In the genomic region with DNA sequence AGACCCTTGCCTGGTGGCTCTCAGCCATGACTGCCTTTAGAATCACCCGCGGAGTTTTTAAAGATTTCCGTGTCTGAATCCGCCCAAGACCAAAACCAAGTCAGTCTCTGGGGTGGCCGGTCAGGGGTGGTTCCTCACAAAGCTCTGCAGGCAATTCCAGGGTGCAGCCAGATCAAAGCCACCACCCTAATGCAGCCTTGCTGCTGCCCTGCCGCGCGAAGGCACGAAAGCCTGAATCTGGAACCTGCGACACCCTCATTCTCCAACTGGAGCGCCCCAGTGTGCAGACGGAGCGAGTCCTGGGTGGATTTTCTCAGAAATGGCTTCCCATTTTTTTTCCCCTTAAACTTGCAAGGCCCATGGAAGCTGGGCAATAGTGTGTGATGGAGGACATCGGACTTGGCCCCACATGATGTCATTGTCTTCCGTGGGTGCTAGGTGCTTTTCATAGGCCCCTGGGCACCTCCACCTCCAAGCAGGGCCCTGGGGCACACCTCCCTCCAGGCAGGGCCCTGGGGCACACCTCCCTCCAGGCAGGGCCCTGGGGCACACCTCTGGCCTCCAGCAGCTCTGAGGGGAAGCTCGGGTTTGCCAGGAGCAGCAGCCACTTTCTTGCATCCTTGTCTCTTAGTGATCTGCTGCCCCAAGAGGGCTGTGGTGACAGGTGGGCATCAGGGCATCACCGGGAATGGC, we compare ENCODE assay signal across 20 cellular contexts.
DNase-seq lines count a peak whose midpoint lies in the region; ATAC-seq, FAIRE-seq and TF ChIP-seq lines count a peak whose summit lies in the region.
"Had no signal": no experiment of that assay in that cellular context is flagged by ENCODE, and none has a peak within 500 bp of the region (broad histone marks: within the 10 kb centered on the region; RNA-seq: fewer than 3 reads in every experiment).

No MANE protein-coding gene starts in this region.

- H3K9me3 ChIP-seq in IMR-90 (ENCODE audit: control insufficient read depth, insufficient read depth, low read length) (no peaks in the 10 kb centered on the region), GM12878 (replicated peaks; ENCODE audit: control insufficient read depth, insufficient read depth, low read length) (no peaks in the 10 kb centered on the region), right lobe of liver (no peaks in the 10 kb centered on the region), stomach (no peaks in the 10 kb centered on the region)
- H3K9me3 ChIP-seq: A549, BE2C had no signal

- TF ChIP-seq POLR2A in IMR-90 (IDR thresholded peaks at IDR 0.05; ENCODE audit: low read depth, low read length) (no peak), GM12878 (IDR thresholded peaks at IDR 0.05; ENCODE audit: low read depth, low read length) (no peak), right lobe of liver (IDR thresholded peaks at IDR 0.05) (no peak), stomach (IDR thresholded peaks at IDR 0.05) (no peak)

- no peak overlapping the region for H3K27ac Mint-ChIP-seq in stimulated activated memory B cell treated with anti-CD40 and anti-IgM and Interleukin-4, amounts not matched to agents 10 μg/mL and 1 μg/mL and 100 μg/mL, for 72 hours

- H2AK5ac ChIP-seq in IMR-90 (ENCODE audit: low read depth, low read length), result no peak overlapping the region

- peaks cover 33% of the 10 kb centered on the region for H3K36me3 Mint-ChIP-seq in stimulated activated memory B cell treated with anti-CD40 and anti-IgM and Interleukin-4, amounts not matched to agents 10 μg/mL and 1 μg/mL and 100 μg/mL, for 72 hours
- H3K36me3 Mint-ChIP-seq: IgD-negative memory B cell had no signal

- H2BK120ac ChIP-seq in IMR-90 (ENCODE audit: low read depth, low read length), result no peak overlapping the region

- H4K20me1 ChIP-seq in IMR-90 (ENCODE audit: insufficient read depth, low read length) (0 out of 2 replicates have a peak, but pooled peaks cover under 1% of the 10 kb centered on the region), GM12878 (ENCODE audit: control insufficient read depth, insufficient read depth) (no peaks in the 10 kb centered on the region)

- POLR2A ChIA-PET in IMR-90 (lab: Charles Lee; ENCODE audit: unreplicated experiment), result no interaction called here
- POLR2A ChIA-PET in GM12878 (lab: Charles Lee), result no interaction called here

- H4K91ac ChIP-seq in IMR-90 (ENCODE audit: insufficient read depth, low read depth, low read length), result no peak overlapping the region

- dilution Hi-C loops in IMR-90 (cut with HindIII; ENCODE audit: low sequenced_read_pairs, unreplicated experiment), result no loop called here

- intact Hi-C loops in IMR-90 (cut with micrococcal nuclease), result no loop called here
- intact Hi-C loops in GM12878 (cut with micrococcal nuclease; ENCODE audit: unreplicated experiment), result no loop called here
- intact Hi-C loops in right lobe of liver (cut with DNase I), result no loop called here
- intact Hi-C loops in stomach (cut with DNase I; ENCODE audit: low total_unique reads), result no loop called here

- CTCF ChIA-PET in IMR-90 (lab: Yijun Ruan, JAX) (no interaction called here), GM12878 (lab: Yijun Ruan, JAX) (interaction anchor here (0.5 kb wide), 1 partner anchor 303 kb away, joined by 3 read pairs; no protein-coding TSS in a partner anchor)

- RAD21 ChIA-PET in GM12878 (lab: Charles Lee; ENCODE audit: unreplicated experiment), result no interaction called here

- H3K36me3 ChIP-seq in IMR-90 (ENCODE audit: control insufficient read depth, insufficient read depth, low read length) (peaks cover 8% of the 10 kb centered on the region; the same call in 1 of the 2 replicates), GM12878 (ENCODE audit: control insufficient read depth in 2 of 2, insufficient read depth in 2 of 2, low read length in 1 of 2) (no peaks in the 10 kb centered on the region; a peak in 2 of 4 replicates), right lobe of liver (no peaks in the 10 kb centered on the region), stomach (peaks cover 0 to 12% (median 4%) of the 10 kb centered on the region in 4 donors)
- H3K36me3 ChIP-seq: BE2C had no signal

- H3K79me2 ChIP-seq in GM12878 (ENCODE audit: control insufficient read depth, insufficient read depth, low read length), result no peaks in the 10 kb centered on the region

- H3K4me3 Mint-ChIP-seq in stimulated activated memory B cell treated with anti-CD40 and anti-IgM and Interleukin-4, amounts not matched to agents 10 μg/mL and 1 μg/mL and 100 μg/mL, for 72 hours, result no peak overlapping the region
- H3K4me3 Mint-ChIP-seq: IgD-negative memory B cell had no signal

- no peak overlapping the region for H3K4ac ChIP-seq in IMR-90 (ENCODE audit: low read depth, low read length)

- H3K79me1 ChIP-seq in IMR-90 (ENCODE audit: low read depth in 1 of 2, low read length in 2 of 2), result peaks cover 3 to 29% of the 10 kb centered on the region in 2 experiments; a peak in 3 of 4 replicates

- H2BK15ac ChIP-seq in IMR-90 (ENCODE audit: low read depth, low read length), result no peak overlapping the region

- H2BK5ac ChIP-seq in IMR-90 (ENCODE audit: low read depth, low read length, poor library complexity, severe bottlenecking), result no peak overlapping the region

- H3K14ac ChIP-seq in IMR-90 (replicated peaks; ENCODE audit: low read depth, low read length), result no peak overlapping the region

- in situ Hi-C loops in IMR-90 (cut with MboI; ENCODE audit: low sequenced_read_pairs), result no loop called here
- in situ Hi-C loops in GM12878 (cut with MboI), result no loop called here

- no peak overlapping the region for H3K27ac ChIP-seq in IMR-90 (ENCODE audit: insufficient read depth, low read length)
- H3K27ac ChIP-seq in GM12878 (ENCODE audit: control insufficient read depth, insufficient read depth), result no peak overlapping the region
- H3K27ac ChIP-seq in right lobe of liver, result peak overlapping the region in 2 of 3 donors; percentile 81 to 85
- H3K27ac ChIP-seq in stomach, result no peak overlapping the region
- H3K27ac ChIP-seq: A549, C4-2B, KMS-11 had no signal

- no peak overlapping the region for H2BK20ac ChIP-seq in IMR-90 (ENCODE audit: low read depth, low read length)

- peaks cover 17% of the 10 kb centered on the region for H3K9me1 ChIP-seq in IMR-90 (ENCODE audit: insufficient read depth, low read length)

- BruUV-seq in IMR-90 (replicated peaks; lab: Mats Ljungman, UMichigan) (no TSS peak), GM12878 (replicated peaks; lab: Mats Ljungman, UMichigan) (no TSS peak)

- no peak overlapping the region for H4K5ac ChIP-seq in IMR-90 (ENCODE audit: low read depth, low read length)

- H3K9me3 Mint-ChIP-seq in stimulated activated memory B cell treated with anti-CD40 and anti-IgM and Interleukin-4, amounts not matched to agents 10 μg/mL and 1 μg/mL and 100 μg/mL, for 72 hours, result peaks cover 16% of the 10 kb centered on the region
- H3K9me3 Mint-ChIP-seq: CD4-positive, alpha-beta memory T cell had no signal

- TF ChIP-seq CTCF in IMR-90 (conservative IDR thresholded peaks at IDR 0.05; ENCODE audit: low read depth, low read length) (no peak), GM12878 (IDR thresholded peaks at IDR 0.05 in 2 of 3, conservative IDR thresholded peaks at IDR 0.05 in 1 of 3; ENCODE audit: control insufficient read depth in 2 of 3, extremely low read depth in 1 of 3, insufficient read depth in 1 of 3, low read depth in 3 of 3, low read length in 3 of 3) (no peak), right lobe of liver (IDR thresholded peaks at IDR 0.05) (no peak), stomach (IDR thresholded peaks at IDR 0.05) (no peak)

- H3K4me1 ChIP-seq in IMR-90 (ENCODE audit: control insufficient read depth, insufficient read depth, low read length) (no peaks in the 10 kb centered on the region), GM12878 (ENCODE audit: control insufficient read depth, insufficient read depth, low read length) (no peaks in the 10 kb centered on the region), right lobe of liver (peaks cover 0 to 19% (median 9%) of the 10 kb centered on the region in 4 donors), stomach (peaks cover 0 to 6% (median 0%) of the 10 kb centered on the region in 4 donors)
- H3K4me1 ChIP-seq: A549, BE2C had no signal

- no peaks in the 10 kb centered on the region for H3K27me3 ChIP-seq in IMR-90 (ENCODE audit: control insufficient read depth, insufficient read depth, low read length)
- H3K27me3 ChIP-seq in GM12878 (replicated peaks in 1 of 2; ENCODE audit: control insufficient read depth in 2 of 2, insufficient read depth in 2 of 2, low read length in 1 of 2), result no peaks in the 10 kb centered on the region
- no peaks in the 10 kb centered on the region for H3K27me3 ChIP-seq in right lobe of liver
- H3K27me3 ChIP-seq in stomach, result no peaks in the 10 kb centered on the region
- H3K27me3 ChIP-seq: BE2C had no signal

- no peak overlapping the region for H3K18ac ChIP-seq in IMR-90 (ENCODE audit: low read depth, low read length)

- no peaks in the 10 kb centered on the region for H3K4me1 Mint-ChIP-seq in stimulated activated memory B cell treated with anti-CD40 and anti-IgM and Interleukin-4, amounts not matched to agents 10 μg/mL and 1 μg/mL and 100 μg/mL, for 72 hours

- H3K23ac ChIP-seq in IMR-90 (ENCODE audit: low read depth, low read length), result no peak overlapping the region

- H2AFZ ChIP-seq in IMR-90 (replicated peaks; ENCODE audit: low read length, poor library complexity) (peak overlapping the region; percentile 19), GM12878 (ENCODE audit: control insufficient read depth, low read depth, low read length) (no peak overlapping the region)

- no peak overlapping the region for H3K56ac ChIP-seq in IMR-90 (ENCODE audit: extremely low read depth, insufficient read depth, low read length)

- no peak overlapping the region for H4K8ac ChIP-seq in IMR-90 (ENCODE audit: low read depth in 2 of 2, low read length in 2 of 2)

- WGBS in IMR-90 (ENCODE audit: extremely low coverage in 2 of 2, insufficient read length in 1 of 2), 2 experiments, result 90% methylated on average over 2 of the region's 17 CpGs; no CpG with 5 or more reads in 1 of the 2 experiments
- WGBS in GM12878 (ENCODE audit: insufficient coverage, insufficient replicate concordance, low lambda C conversion rate, missing lambda C conversion rate), result 89% methylated on average over 17 of the region's 17 CpGs
- 88% methylated on average over 8 of the region's 17 CpGs for WGBS in right lobe of liver (ENCODE audit: insufficient coverage, low coverage, low lambda C conversion rate, missing lambda C conversion rate)
- WGBS in stomach, 5 donors, result 94 to 95% (median 94%) methylated on average over 12 to 17 of the region's 17 CpGs

- H2AK9ac ChIP-seq in IMR-90 (replicated peaks; ENCODE audit: low read depth, low read length, poor library complexity), result no peak overlapping the region

- H3K4me2 ChIP-seq in IMR-90 (ENCODE audit: low read depth, low read length) (no peak overlapping the region), GM12878 (ENCODE audit: control insufficient read depth, insufficient read depth) (no peak overlapping the region)
- H3K4me2 ChIP-seq: A549, KMS-11 had no signal

- no peak for ATAC-seq in IMR-90 (ENCODE audit: low read depth)
- ATAC-seq in GM12878, result peak; percentile 27; the same call in 1 of the 3 replicates
- peak in 1 of 4 donors; percentile 2 for ATAC-seq in right lobe of liver
- peak; percentile 32 for ATAC-seq in stimulated activated memory B cell treated with anti-CD40 and anti-IgM and Interleukin-4, amounts not matched to agents 10 μg/mL and 1 μg/mL and 100 μg/mL, for 72 hours
- no peak for ATAC-seq in GM19397 (IDR thresholded peaks at IDR 0.05; ENCODE audit: unreplicated experiment)
- ATAC-seq in GM18870 (IDR thresholded peaks at IDR 0.05; ENCODE audit: unreplicated experiment), result no peak
- no peak for ATAC-seq in GM18907 (IDR thresholded peaks at IDR 0.05; ENCODE audit: unreplicated experiment)

- H3K4me3 ChIP-seq in IMR-90 (ENCODE audit: insufficient read depth, low read depth, low read length) (no peak overlapping the region), GM12878 (no peak overlapping the region), right lobe of liver (no peak overlapping the region), stomach (no peak overlapping the region)
- H3K4me3 ChIP-seq: A549 had no signal

- DNase-seq in IMR-90 (no peak), GM12878 (ENCODE audit: low read depth, low spot score) (no peak), right lobe of liver (no peak), stomach (no peak)
- DNase-seq: BE2C; CD4-positive, alpha-beta memory T cell; DMS153; DMS79 treated with DMSO at 0.1 percent for 48 hours; EL had no signal

- TF ChIP-seq EP300 in GM12878 (IDR thresholded peaks at IDR 0.05; ENCODE audit: borderline replicate concordance in 1 of 2, control insufficient read depth in 1 of 2, low read depth in 2 of 2, low read length in 2 of 2) (no peak), stomach (IDR thresholded peaks at IDR 0.05) (no peak)

- H3K9ac ChIP-seq in IMR-90 (ENCODE audit: low read depth, low read length), result no peak overlapping the region
- H3K9ac ChIP-seq in GM12878 (ENCODE audit: control insufficient read depth, insufficient read depth, low read length), result no peak overlapping the region
- H3K9ac ChIP-seq: KMS-11 had no signal

- SMC1A ChIA-PET in GM12878 (lab: Charles Lee; ENCODE audit: uncharacterized antibody, unreplicated experiment), result no interaction called here

- no peaks in the 10 kb centered on the region for H3K27me3 Mint-ChIP-seq in stimulated activated memory B cell treated with anti-CD40 and anti-IgM and Interleukin-4, amounts not matched to agents 10 μg/mL and 1 μg/mL and 100 μg/mL, for 72 hours
- H3K27me3 Mint-ChIP-seq: CD4-positive, alpha-beta memory T cell; IgD-negative memory B cell had no signal

- TF ChIP-seq RAD21 in IMR-90 (IDR thresholded peaks at IDR 0.05; ENCODE audit: low read length) (no peak), GM12878 (IDR thresholded peaks at IDR 0.05; ENCODE audit: insufficient read depth, low read depth, low read length) (no peak)

- no peak for FAIRE-seq in GM12878 (lab: Jason Lieb, UNC)
- FAIRE-seq: A549, G401.6, GM12892, H54 had no signal

Comparison
In these comparisons a context has a peak if more than half of its experiments do, and no peak if none do; other contexts are left out.
1. ATAC-seq: peak in GM12878 (single experiment) and stimulated activated memory B cell treated with anti-CD40 and anti-IgM and Interleukin-4, amounts not matched to agents 10 μg/mL and 1 μg/mL and 100 μg/mL, for 72 hours (single experiment); none in IMR-90 (single experiment), GM19397 (single experiment), GM18870 (single experiment) and GM18907 (single experiment).
2. H3K27ac ChIP-seq: peak in right lobe of liver (2 of 3); none in IMR-90 (single experiment), GM12878 (single experiment) and stomach (0 of 5).